Comparison of ENCODE assay signal across 1 cellular context in the genomic region with DNA sequence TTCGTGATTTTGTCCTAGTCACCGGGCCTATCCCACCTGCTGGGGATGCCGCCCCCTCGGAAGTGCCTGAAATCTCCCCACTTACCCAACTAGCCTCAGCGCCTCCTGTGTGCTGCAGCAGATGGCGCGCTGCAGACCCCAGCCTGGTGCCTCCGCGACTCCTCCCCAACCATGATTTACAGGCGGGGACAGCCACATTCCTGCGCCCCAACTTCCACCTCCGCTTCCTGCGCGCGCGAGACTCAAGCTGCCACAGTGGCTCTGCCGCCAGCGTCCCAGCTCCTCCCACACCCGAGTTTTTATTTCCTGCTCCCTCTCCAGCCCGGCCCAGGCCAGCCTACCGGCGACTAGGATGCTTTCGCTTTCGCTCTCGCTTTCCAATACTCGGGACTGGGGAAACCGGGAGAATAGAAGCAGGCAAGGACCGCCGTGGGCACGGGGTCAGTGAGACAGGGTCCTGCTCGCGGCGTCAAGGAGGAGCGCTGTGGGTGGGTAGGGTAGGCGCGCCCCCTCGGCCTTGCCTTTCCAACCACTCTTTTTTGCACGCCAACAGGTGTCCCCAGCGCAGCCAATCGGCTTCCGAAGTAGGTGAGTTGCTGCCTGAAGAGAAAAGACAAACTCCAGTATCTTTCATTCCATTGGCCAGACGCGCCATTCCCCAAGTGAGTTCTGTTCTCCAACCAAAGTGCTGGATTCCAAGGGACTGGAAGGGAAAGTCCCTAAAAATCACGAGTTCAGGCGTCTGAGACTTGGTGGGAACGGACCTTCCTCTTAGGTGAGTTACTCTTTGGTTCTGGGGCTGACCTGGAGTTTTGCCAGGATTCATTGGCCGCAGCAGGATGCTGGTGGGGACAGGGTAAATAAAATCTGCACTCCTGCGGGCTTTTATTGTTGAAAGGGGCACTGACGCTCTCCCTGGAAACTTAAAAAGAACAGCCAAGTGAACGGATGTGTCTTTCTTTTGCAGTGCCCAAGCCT.
TF ChIP-seq lines count a peak whose summit lies in the region.

Gene FAM111A, plus strand, starts transcription at position 327 of the 978 bp plus-strand sequence. CDS start 6,017 bp downstream, outside the sequence.

TF ChIP-seq in WTC11, 78 proteins besides CTCF, POLR2A, EP300 and RAD21 (continued from another document):
- TF ChIP-seq ZNF512 (CRISPR knock-in tag; IDR thresholded peaks at IDR 0.05; ENCODE audit: borderline replicate concordance) (no peak), TP53 (CRISPR knock-in tag; IDR thresholded peaks at IDR 0.05) (no peak), ZNF317 (CRISPR knock-in tag; IDR thresholded peaks at IDR 0.05; ENCODE audit: borderline replicate concordance, low read depth) (no peak), NFYB (CRISPR knock-in tag; conservative IDR thresholded peaks at IDR 0.05; ENCODE audit: low read depth) (peak; percentile 61), ESRRA (CRISPR knock-in tag; IDR thresholded peaks at IDR 0.05; ENCODE audit: borderline replicate concordance) (peak; percentile 62; the same call in 1 of the 2 replicates), ZNF263 (CRISPR knock-in tag; IDR thresholded peaks at IDR 0.05; ENCODE audit: low read depth) (no peak), GABPB1 (CRISPR knock-in tag; IDR thresholded peaks at IDR 0.05) (peak; percentile 28; the same call in 1 of the 2 replicates), ZNF219 (CRISPR knock-in tag; IDR thresholded peaks at IDR 0.05; ENCODE audit: borderline replicate concordance) (0 out of 2 replicates have a peak, but pooled peaks have one; percentile 40), CREM (CRISPR knock-in tag; IDR thresholded peaks at IDR 0.05) (peak; percentile 41; the same call in 1 of the 2 replicates), ZNF396 (CRISPR knock-in tag; IDR thresholded peaks at IDR 0.05; ENCODE audit: borderline replicate concordance) (no peak), FOXP1 (CRISPR knock-in tag; IDR thresholded peaks at IDR 0.05; ENCODE audit: borderline replicate concordance) (peak; percentile 55; the same call in 1 of the 2 replicates)
- TF ChIP-seq, protein P1, sequence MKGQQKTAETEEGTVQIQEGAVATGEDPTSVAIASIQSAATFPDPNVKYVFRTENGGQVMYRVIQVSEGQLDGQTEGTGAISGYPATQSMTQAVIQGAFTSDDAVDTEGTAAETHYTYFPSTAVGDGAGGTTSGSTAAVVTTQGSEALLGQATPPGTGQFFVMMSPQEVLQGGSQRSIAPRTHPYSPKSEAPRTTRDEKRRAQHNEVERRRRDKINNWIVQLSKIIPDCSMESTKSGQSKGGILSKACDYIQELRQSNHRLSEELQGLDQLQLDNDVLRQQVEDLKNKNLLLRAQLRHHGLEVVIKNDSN (CRISPR knock-in tag; IDR thresholded peaks at IDR 0.05) = peak; percentile 64
- TF ChIP-seq, protein P2, sequence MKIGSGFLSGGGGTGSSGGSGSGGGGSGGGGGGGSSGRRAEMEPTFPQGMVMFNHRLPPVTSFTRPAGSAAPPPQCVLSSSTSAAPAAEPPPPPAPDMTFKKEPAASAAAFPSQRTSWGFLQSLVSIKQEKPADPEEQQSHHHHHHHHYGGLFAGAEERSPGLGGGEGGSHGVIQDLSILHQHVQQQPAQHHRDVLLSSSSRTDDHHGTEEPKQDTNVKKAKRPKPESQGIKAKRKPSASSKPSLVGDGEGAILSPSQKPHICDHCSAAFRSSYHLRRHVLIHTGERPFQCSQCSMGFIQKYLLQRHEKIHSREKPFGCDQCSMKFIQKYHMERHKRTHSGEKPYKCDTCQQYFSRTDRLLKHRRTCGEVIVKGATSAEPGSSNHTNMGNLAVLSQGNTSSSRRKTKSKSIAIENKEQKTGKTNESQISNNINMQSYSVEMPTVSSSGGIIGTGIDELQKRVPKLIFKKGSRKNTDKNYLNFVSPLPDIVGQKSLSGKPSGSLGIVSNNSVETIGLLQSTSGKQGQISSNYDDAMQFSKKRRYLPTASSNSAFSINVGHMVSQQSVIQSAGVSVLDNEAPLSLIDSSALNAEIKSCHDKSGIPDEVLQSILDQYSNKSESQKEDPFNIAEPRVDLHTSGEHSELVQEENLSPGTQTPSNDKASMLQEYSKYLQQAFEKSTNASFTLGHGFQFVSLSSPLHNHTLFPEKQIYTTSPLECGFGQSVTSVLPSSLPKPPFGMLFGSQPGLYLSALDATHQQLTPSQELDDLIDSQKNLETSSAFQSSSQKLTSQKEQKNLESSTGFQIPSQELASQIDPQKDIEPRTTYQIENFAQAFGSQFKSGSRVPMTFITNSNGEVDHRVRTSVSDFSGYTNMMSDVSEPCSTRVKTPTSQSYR (CRISPR knock-in tag; IDR thresholded peaks at IDR 0.05) = peak; percentile 22; the same call in 1 of the 2 replicates
- TF ChIP-seq, protein P3, sequence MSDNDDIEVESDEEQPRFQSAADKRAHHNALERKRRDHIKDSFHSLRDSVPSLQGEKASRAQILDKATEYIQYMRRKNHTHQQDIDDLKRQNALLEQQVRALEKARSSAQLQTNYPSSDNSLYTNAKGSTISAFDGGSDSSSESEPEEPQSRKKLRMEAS (CRISPR knock-in tag; IDR thresholded peaks at IDR 0.05) = peak; percentile 81
